Comparison of ENCODE assay signal across 22 cellular contexts in the genomic region with DNA sequence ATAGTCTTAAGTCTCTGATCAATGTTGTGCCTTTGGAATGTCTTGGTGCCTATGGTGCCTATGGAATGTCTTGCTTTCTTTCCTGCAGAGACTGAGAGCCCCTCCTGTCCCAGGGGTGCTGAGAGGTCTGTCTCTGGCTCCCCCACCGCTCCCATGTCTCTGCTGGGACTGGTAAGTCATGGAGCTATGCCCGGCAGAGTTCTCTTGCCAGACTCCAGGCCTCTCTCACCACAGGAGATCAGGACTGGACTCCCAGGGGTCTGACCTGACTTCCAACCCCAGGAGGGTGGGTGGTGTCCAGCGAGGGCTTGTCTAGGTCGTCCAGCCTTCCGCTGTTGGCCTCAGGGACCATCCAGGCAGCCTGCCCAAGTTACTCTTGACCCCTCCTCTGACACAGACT. TPM values are rescaled to one million over a fixed set of nuclear protein-coding genes. Genes with fewer than 3 reads are reported as not detected.
DNase-seq lines count a peak whose midpoint lies in the region; ATAC-seq and TF ChIP-seq lines count a peak whose summit lies in the region.
"Had no signal": no experiment of that assay in that cellular context is flagged by ENCODE, and none has a peak within 500 bp of the region (broad histone marks: within the 10 kb centered on the region; RNA-seq: fewer than 3 reads in every experiment).

No MANE protein-coding gene starts in this region.

- H2AK5ac ChIP-seq in mesenchymal stem cell (ENCODE audit: low read length, severe bottlenecking), result no peak overlapping the region

- H3K4ac ChIP-seq in mesenchymal stem cell (ENCODE audit: low read depth in 1 of 2, low read length in 2 of 2), result no peak overlapping the region

- H3K4me2 ChIP-seq in mammary epithelial cell (ENCODE audit: insufficient read depth, low read depth, low read length) (no peak overlapping the region), mesenchymal stem cell (ENCODE audit: low read length, poor library complexity, severe bottlenecking) (no peak overlapping the region)

- H3K9me3 ChIP-seq in mammary epithelial cell (replicated peaks; ENCODE audit: insufficient read depth, low read length) (no peaks in the 10 kb centered on the region), T-helper 17 cell (ENCODE audit: control insufficient read depth, low read length, poor library complexity, severe bottlenecking) (no peaks in the 10 kb centered on the region), mesenchymal stem cell (ENCODE audit: control insufficient read depth, low read length) (no peaks in the 10 kb centered on the region), Caco-2 (no peaks in the 10 kb centered on the region)
- H3K9me3 ChIP-seq: neutrophil, thyroid gland had no signal

- no peak overlapping the region for H3K4me3 Mint-ChIP-seq in MCF 10A (ENCODE audit: unreplicated experiment)
- no peak overlapping the region for H3K4me3 Mint-ChIP-seq in T-helper 17 cell
- H3K4me3 Mint-ChIP-seq in stimulated activated naive B cell treated with anti-CD40 and anti-IgM and Interleukin-4, amounts not matched to agents 10 μg/mL and 1 μg/mL and 100 μg/mL, for 72 hours, result no peak overlapping the region
- H3K4me3 Mint-ChIP-seq in natural killer cell, result no peak overlapping the region
- H3K4me3 Mint-ChIP-seq in Caco-2 (ENCODE audit: unreplicated experiment), result no peak overlapping the region
- H3K4me3 Mint-ChIP-seq: WTC11 had no signal

- BruUV-seq in mammary epithelial cell (replicated peaks; lab: Mats Ljungman, UMichigan) (no TSS peak), MCF 10A (replicated peaks; lab: Mats Ljungman, UMichigan) (no TSS peak), Caco-2 (replicated peaks; lab: Mats Ljungman, UMichigan) (no TSS peak)

- no peak for DNase-seq in mammary epithelial cell
- DNase-seq in MCF 10A (ENCODE audit: unreplicated experiment), result no peak
- no peak for DNase-seq in T-helper 17 cell
- no peak for DNase-seq in mesenchymal stem cell
- no peak for DNase-seq in stimulated activated naive B cell treated with anti-CD40 and anti-IgM and Interleukin-4, amounts not matched to agents 10 μg/mL and 1 μg/mL and 100 μg/mL, for 72 hours
- no peak for DNase-seq in natural killer cell
- DNase-seq in C1 segment of cervical spinal cord (lab: John Stamatoyannopoulos, UW), result no peak
- DNase-seq in Caco-2, result no peak
- DNase-seq: brain microvascular endothelial cell; DMS 273 treated with DMSO at 0.1 percent for 48 hours; Karpas-422; NCI-H1930; NCI-H526 treated with DMSO at 0.1 percent for 48 hours; stimulated activated CD4-positive, alpha-beta T cell treated with anti-CD3 and anti-CD28 coated beads, Interleukin-2, amount 100 ng/mL, for 48 hours; stimulated activated naive CD4-positive, alpha-beta T cell treated with Interleukin-2 at 50 U/mL for 16 hours; T-helper 9 cell; thyroid gland had no signal

- H2BK15ac ChIP-seq in mesenchymal stem cell (ENCODE audit: low read depth, poor library complexity, severe bottlenecking), result no peak overlapping the region

- CTCF ChIA-PET in mammary epithelial cell (lab: Charles Lee; ENCODE audit: low non-redundant PET), result no interaction called here
- CTCF ChIA-PET in MCF 10A (lab: Yijun Ruan, JAX), result interaction anchor here (0.7 to 9.4 kb wide), 12 partner anchors 14 to 388 kb away, joined by 3 to 112 read pairs (median 6); no protein-coding TSS in a partner anchor
- CTCF ChIA-PET in Caco-2 (lab: Charles Lee), result interaction anchor here (0.6 to 2.2 kb wide), 5 partner anchors 50 to 237 kb away, joined by 3 to 12 read pairs (median 5); no protein-coding TSS in a partner anchor

- no peak overlapping the region for H2BK120ac ChIP-seq in mesenchymal stem cell (ENCODE audit: low read depth, low read length)

- H3K4me3 ChIP-seq in mammary epithelial cell (replicated peaks in 1 of 3; ENCODE audit: insufficient read depth in 1 of 3, low read depth in 2 of 3, low read length in 3 of 3) (no peak overlapping the region), mesenchymal stem cell (ENCODE audit: insufficient read depth in 1 of 2, low read depth in 1 of 2, low read length in 2 of 2) (no peak overlapping the region), Caco-2 (ENCODE audit: low read depth, low read length) (no peak overlapping the region)
- H3K4me3 ChIP-seq: skin epidermis, thyroid gland had no signal

- H3K27ac Mint-ChIP-seq in MCF 10A (ENCODE audit: low read depth, unreplicated experiment) (no peak overlapping the region), T-helper 17 cell (peak overlapping the region; percentile 67), natural killer cell (no peak overlapping the region), Caco-2 (ENCODE audit: unreplicated experiment) (no peak overlapping the region)
- peak overlapping the region; percentile 91 for H3K27ac Mint-ChIP-seq in stimulated activated naive B cell treated with anti-CD40 and anti-IgM and Interleukin-4, amounts not matched to agents 10 μg/mL and 1 μg/mL and 100 μg/mL, for 72 hours
- H3K27ac Mint-ChIP-seq: WTC11 had no signal

- dilution Hi-C loops in mammary epithelial cell (cut with HindIII; ENCODE audit: low sequenced_read_pairs), result no loop called here

- intact Hi-C loops in mammary epithelial cell (cut with micrococcal nuclease) (no loop called here), MCF 10A (cut with micrococcal nuclease) (no loop called here), natural killer cell (cut with micrococcal nuclease) (no loop called here), Caco-2 (cut with micrococcal nuclease; ENCODE audit: unreplicated experiment) (no loop called here)

- H3K9ac ChIP-seq in mammary epithelial cell (ENCODE audit: insufficient read depth, low read length) (no peak overlapping the region), mesenchymal stem cell (ENCODE audit: low read length) (peak overlapping the region; percentile 39)

- H4K8ac ChIP-seq in mesenchymal stem cell (ENCODE audit: low read length), result peak overlapping the region; percentile 27

- H3K36me3 Mint-ChIP-seq in MCF 10A (ENCODE audit: insufficient read depth, unreplicated experiment) (no peaks in the 10 kb centered on the region), T-helper 17 cell (ENCODE audit: low read depth) (no peaks in the 10 kb centered on the region), natural killer cell (no peaks in the 10 kb centered on the region), Caco-2 (ENCODE audit: insufficient read depth, unreplicated experiment) (no peaks in the 10 kb centered on the region)
- H3K36me3 Mint-ChIP-seq in stimulated activated naive B cell treated with anti-CD40 and anti-IgM and Interleukin-4, amounts not matched to agents 10 μg/mL and 1 μg/mL and 100 μg/mL, for 72 hours, result peaks cover 1 to 5% of the 10 kb centered on the region in 2 donors
- H3K36me3 Mint-ChIP-seq: WTC11 had no signal

- H2AFZ ChIP-seq in mammary epithelial cell (ENCODE audit: low read depth, low read length), result peak overlapping the region; percentile 78
- H2AFZ ChIP-seq in mesenchymal stem cell (ENCODE audit: low read depth, low read length), result no peak overlapping the region

- WGBS in mammary epithelial cell (ENCODE audit: low coverage, missing lambda C conversion rate), result 37% methylated on average over 4 of the region's 5 CpGs
- 83% methylated on average over 4 of the region's 5 CpGs for WGBS in mesenchymal stem cell

- H3K36me3 ChIP-seq in mammary epithelial cell (ENCODE audit: insufficient read depth, low read length) (no peaks in the 10 kb centered on the region), mesenchymal stem cell (ENCODE audit: control insufficient read depth in 1 of 2, insufficient read depth in 2 of 2, low read depth in 1 of 2, low read length in 2 of 2) (peaks cover 0 to 2% of the 10 kb centered on the region in 2 experiments), Caco-2 (ENCODE audit: control insufficient read depth, insufficient read depth, low read length) (no peaks in the 10 kb centered on the region)
- H3K36me3 ChIP-seq: brain microvascular endothelial cell, neutrophil, thyroid gland had no signal

- H3K27me3 ChIP-seq in mammary epithelial cell (ENCODE audit: insufficient read depth, low read length) (no peaks in the 10 kb centered on the region), mesenchymal stem cell (ENCODE audit: control insufficient read depth in 1 of 2, insufficient read depth in 1 of 2, low read length in 2 of 2) (no peaks in the 10 kb centered on the region), Caco-2 (replicated peaks; ENCODE audit: control insufficient read depth, insufficient read depth, low read length) (no peaks in the 10 kb centered on the region)
- H3K27me3 ChIP-seq: brain microvascular endothelial cell, thyroid gland had no signal

- H3K23ac ChIP-seq in mesenchymal stem cell (ENCODE audit: low read length in 2 of 2), result no peak overlapping the region

- no peak overlapping the region for H3K14ac ChIP-seq in mesenchymal stem cell (ENCODE audit: low read length in 2 of 2)

- H3K18ac ChIP-seq in mesenchymal stem cell (ENCODE audit: low read depth in 1 of 2, low read length in 2 of 2), result no peak overlapping the region

- H3K4me1 ChIP-seq in mammary epithelial cell (ENCODE audit: insufficient read depth, low read length), result peaks cover 61% of the 10 kb centered on the region
- peaks cover 36% of the 10 kb centered on the region for H3K4me1 ChIP-seq in mesenchymal stem cell (ENCODE audit: control insufficient read depth, insufficient read depth, low read depth, low read length)
- peaks cover 37% of the 10 kb centered on the region for H3K4me1 ChIP-seq in Caco-2

- no peaks in the 10 kb centered on the region for H3K79me2 ChIP-seq in mammary epithelial cell (ENCODE audit: insufficient read depth, low read length)

- ATAC-seq in T-helper 17 cell (no peak), natural killer cell (no peak)
- ATAC-seq in stimulated activated naive B cell treated with anti-CD40 and anti-IgM and Interleukin-4, amounts not matched to agents 10 μg/mL and 1 μg/mL and 100 μg/mL, for 72 hours (replicated peaks), result no peak

- no peaks in the 10 kb centered on the region for H3K9me3 Mint-ChIP-seq in MCF 10A (ENCODE audit: unreplicated experiment)
- H3K9me3 Mint-ChIP-seq in stimulated activated naive B cell treated with anti-CD40 and anti-IgM and Interleukin-4, amounts not matched to agents 10 μg/mL and 1 μg/mL and 100 μg/mL, for 72 hours, result no peaks in the 10 kb centered on the region
- H3K9me3 Mint-ChIP-seq in natural killer cell, result no peaks in the 10 kb centered on the region
- no peaks in the 10 kb centered on the region for H3K9me3 Mint-ChIP-seq in Caco-2 (ENCODE audit: unreplicated experiment)
- H3K9me3 Mint-ChIP-seq: WTC11 had no signal

- no peaks in the 10 kb centered on the region for H4K20me1 ChIP-seq in mammary epithelial cell (ENCODE audit: insufficient read depth, low read length)

- H3K27me3 Mint-ChIP-seq in MCF 10A (ENCODE audit: insufficient read depth, unreplicated experiment), result no peaks in the 10 kb centered on the region
- H3K27me3 Mint-ChIP-seq in T-helper 17 cell, result no peaks in the 10 kb centered on the region
- H3K27me3 Mint-ChIP-seq in stimulated activated naive B cell treated with anti-CD40 and anti-IgM and Interleukin-4, amounts not matched to agents 10 μg/mL and 1 μg/mL and 100 μg/mL, for 72 hours, result no peaks in the 10 kb centered on the region
- H3K27me3 Mint-ChIP-seq in natural killer cell (ENCODE audit: low read depth in 2 of 2), result no peaks in the 10 kb centered on the region
- no peaks in the 10 kb centered on the region for H3K27me3 Mint-ChIP-seq in Caco-2 (ENCODE audit: insufficient read depth, unreplicated experiment)

- H3K79me1 ChIP-seq in mesenchymal stem cell (replicated peaks; ENCODE audit: low read length, poor library complexity, severe bottlenecking), result peaks cover 1% of the 10 kb centered on the region

- in situ Hi-C loops in mammary epithelial cell (cut with MboI; ENCODE audit: low sequenced_read_pairs in 2 of 2), result loop anchor here (5.0 kb wide), 2 partner anchors 56 to 241 kb away; no protein-coding TSS in a partner anchor

- TF ChIP-seq CTCF in mammary epithelial cell (conservative IDR thresholded peaks at IDR 0.05 in 1 of 2, IDR thresholded peaks at IDR 0.05 in 1 of 2; ENCODE audit: extremely low read depth in 1 of 2, insufficient read depth in 1 of 2, low read depth in 1 of 2, low read length in 2 of 2), result no peak
- no peak for TF ChIP-seq CTCF in MCF 10A (IDR thresholded peaks at IDR 0.05; ENCODE audit: unreplicated experiment)
- no peak for TF ChIP-seq CTCF in natural killer cell (IDR thresholded peaks at IDR 0.05)
- TF ChIP-seq CTCF in Caco-2 (IDR thresholded peaks at IDR 0.05; ENCODE audit: insufficient read depth in 1 of 2, low read depth in 1 of 2, low read length in 1 of 2, severe bottlenecking in 1 of 2, unreplicated experiment in 1 of 2), result no peak

- H3K4me1 Mint-ChIP-seq in MCF 10A (ENCODE audit: insufficient read depth, unreplicated experiment), result peaks cover 17% of the 10 kb centered on the region
- H3K4me1 Mint-ChIP-seq in T-helper 17 cell, result peaks cover 13% of the 10 kb centered on the region
- H3K4me1 Mint-ChIP-seq in stimulated activated naive B cell treated with anti-CD40 and anti-IgM and Interleukin-4, amounts not matched to agents 10 μg/mL and 1 μg/mL and 100 μg/mL, for 72 hours, result peaks cover 76 to 99% of the 10 kb centered on the region in 2 donors
- H3K4me1 Mint-ChIP-seq in natural killer cell, result peaks cover 11 to 16% of the 10 kb centered on the region in 2 donors
- H3K4me1 Mint-ChIP-seq in Caco-2 (ENCODE audit: low read depth, unreplicated experiment), result peaks cover 6% of the 10 kb centered on the region

- H3K27ac ChIP-seq in mammary epithelial cell (ENCODE audit: insufficient read depth, low read depth, low read length) (peak overlapping the region; percentile 95), mesenchymal stem cell (ENCODE audit: low read length, poor library complexity, severe bottlenecking) (no peak overlapping the region)
- H3K27ac ChIP-seq: brain microvascular endothelial cell, neutrophil, thyroid gland had no signal

- no peak overlapping the region for H2BK5ac ChIP-seq in mesenchymal stem cell (ENCODE audit: low read depth, low read length, poor library complexity, severe bottlenecking)

- H2BK12ac ChIP-seq in mesenchymal stem cell (ENCODE audit: low read length in 2 of 2), result no peak overlapping the region

- no peak overlapping the region for H4K91ac ChIP-seq in mesenchymal stem cell (ENCODE audit: low read length)

- POLR2A ChIA-PET in MCF 10A (lab: Yijun Ruan, JAX) (interaction anchor here (1.9 kb wide), 1 partner anchor 79 kb away, joined by 11 read pairs; a partner anchor contains a TSS), Caco-2 (lab: Charles Lee) (no interaction called here)

RNA-seq across cellular contexts. Expression of a gene that starts 14.0 kb away (rescaled TPM):
- total RNA-seq in mammary epithelial cell, result 1 to 10 TPM in 1 of 2 donors, not detected in 1; 2.3 TPM
- not detected for polyA plus RNA-seq in mammary epithelial cell
- not detected for polyA minus RNA-seq in mammary epithelial cell
- total RNA-seq in MCF 10A (2022), result not detected in 2 replicates
- total RNA-seq in T-helper 17 cell, result not detected
- polyA plus RNA-seq in mesenchymal stem cell (2013, experiment 1 of 2), result 0.08 TPM
- 0.07 TPM for polyA plus RNA-seq in mesenchymal stem cell (2013, experiment 2 of 2)
- 1 to 10 TPM in 1 of 3 donors, not detected in 2; 5.1 TPM for total RNA-seq in natural killer cell
- 0.56 TPM in 1 of 2 replicates, not detected in the other for total RNA-seq in Caco-2 (2022)
- total RNA-seq: H4, lung microvascular endothelial cell had no signal

RNA-seq across cellular contexts. Expression of a gene that starts 52.3 kb away (rescaled TPM):
- 10 to 100 TPM in 1 of 2 donors, 1 to 10 TPM in 1; 4.2 to 17.5 TPM for total RNA-seq in mammary epithelial cell
- 10.0 TPM for polyA plus RNA-seq in mammary epithelial cell
- polyA minus RNA-seq in mammary epithelial cell, result 10.5 TPM
- 0.81 and 1.6 TPM in 2 replicates for total RNA-seq in MCF 10A (2022)
- 1 to 10 TPM; 2.2 to 3.6 TPM for total RNA-seq in T-helper 17 cell
- 0.94 TPM for polyA plus RNA-seq in mesenchymal stem cell (2013, experiment 1 of 2)
- 1.1 TPM for polyA plus RNA-seq in mesenchymal stem cell (2013, experiment 2 of 2)
- 10 to 100 TPM in 1 of 3 donors, 1 to 10 TPM in 2; 4.7 to 46.2 (median 9.0) TPM for total RNA-seq in natural killer cell
- total RNA-seq in Caco-2 (2022), result 31.4 and 38.1 TPM in 2 replicates

Comparison
In these comparisons a context has a peak if more than half of its experiments do, and no peak if none do; other contexts are left out.
1. H3K27ac Mint-ChIP-seq: peak in T-helper 17 cell (single experiment) and stimulated activated naive B cell treated with anti-CD40 and anti-IgM and Interleukin-4, amounts not matched to agents 10 μg/mL and 1 μg/mL and 100 μg/mL, for 72 hours (single experiment); none in MCF 10A (single experiment), natural killer cell (0 of 2) and Caco-2 (single experiment).